In genomic region chr14:37588956-37589737, GRCh38 we compare ENCODE assay signal across 16 cellular contexts. TPM values are rescaled to one million over a fixed set of nuclear protein-coding genes. Genes with fewer than 3 reads are reported as not detected.
A peak's percentile ranks its signal among the peaks of the same experiment; 100 is the strongest.
DNase-seq lines count a peak whose midpoint lies in the region; ATAC-seq and TF ChIP-seq lines count a peak whose summit lies in the region.
"Had no signal": no experiment of that assay in that cellular context is flagged by ENCODE, and none has a peak within 500 bp of the region (broad histone marks: within the 10 kb centered on the region; RNA-seq: fewer than 3 reads in every experiment).

No MANE protein-coding gene starts in this region.

- H3K4me1 ChIP-seq in HUES48 (ENCODE audit: control insufficient read depth, insufficient read depth, low read length) (peaks cover 49% of the 10 kb centered on the region), Peyer's patch (peaks cover 0 to 10% (median 0%) of the 10 kb centered on the region in 4 donors), right lobe of liver (peaks cover 0 to 15% (median 0%) of the 10 kb centered on the region in 4 donors), trophoblast cell (ENCODE audit: control insufficient read depth in 1 of 2, insufficient read depth in 2 of 2, low read length in 2 of 2) (peaks cover 13 to 17% of the 10 kb centered on the region in 2 experiments)
- H3K4me1 ChIP-seq: BLaER1 treated with 17β-estradiol and CSF1 and Interleukin-3, amounts not matched to agents 10 nM and 100 nM had no signal

- no peak overlapping the region for H3K18ac ChIP-seq in trophoblast cell (ENCODE audit: low read length)

- no peak overlapping the region for H3K27ac Mint-ChIP-seq in osteocyte (ENCODE audit: unreplicated experiment)
- H3K27ac Mint-ChIP-seq: activated naive CD8-positive, alpha-beta T cell; memory B cell had no signal

- 3% methylated on average over 16 of the region's 16 CpGs for WGBS in right lobe of liver (ENCODE audit: insufficient coverage, low coverage, low lambda C conversion rate, missing lambda C conversion rate)
- WGBS in trophoblast cell (ENCODE audit: extremely low coverage, insufficient coverage, insufficient read length): no CpG with 5 or more reads among the region's 16 CpGs

- H3K4me3 ChIP-seq in HUES48 (ENCODE audit: low read depth, low read length): peak overlapping the region; percentile 62
- peak overlapping the region in 3 of 4 donors; percentile 12 to 59 (median 54) for H3K4me3 ChIP-seq in Peyer's patch
- H3K4me3 ChIP-seq in right lobe of liver: peak overlapping the region; percentile 59 to 85 (median 65)
- no peak overlapping the region for H3K4me3 ChIP-seq in trophoblast cell (ENCODE audit: low read depth, low read length)
- H3K4me3 ChIP-seq: BLaER1 treated with 17β-estradiol and CSF1 and Interleukin-3, amounts not matched to agents 10 nM and 100 nM; skin epidermis had no signal

- H3K14ac ChIP-seq in trophoblast cell (ENCODE audit: low read length): no peak overlapping the region

- no peaks in the 10 kb centered on the region for H3K79me2 ChIP-seq in trophoblast cell (ENCODE audit: control insufficient read depth, insufficient read depth, low read length, poor library complexity)

- H3K9me3 ChIP-seq in HUES48 (ENCODE audit: control insufficient read depth, insufficient read depth, low read length): no peaks in the 10 kb centered on the region
- no peaks in the 10 kb centered on the region for H3K9me3 ChIP-seq in Peyer's patch
- no peaks in the 10 kb centered on the region for H3K9me3 ChIP-seq in right lobe of liver
- H3K9me3 ChIP-seq in trophoblast cell (ENCODE audit: insufficient read depth, low read depth, low read length): peaks cover 16% of the 10 kb centered on the region
- H3K9me3 ChIP-seq: heart right ventricle had no signal

- no peak overlapping the region for H4K91ac ChIP-seq in trophoblast cell (ENCODE audit: low read depth, low read length)

- H2BK12ac ChIP-seq in trophoblast cell (ENCODE audit: low read length): no peak overlapping the region

- no peak overlapping the region for H3K4ac ChIP-seq in trophoblast cell (ENCODE audit: low read depth, low read length)

- H4K12ac ChIP-seq in trophoblast cell (ENCODE audit: low read depth, low read length): no peak overlapping the region

- peak; percentile 56 for DNase-seq in COLO668 (lab: John Stamatoyannopoulos, UW; ENCODE audit: unreplicated experiment)
- no peak for DNase-seq in Peyer's patch
- no peak for DNase-seq in right lobe of liver
- DNase-seq in trophoblast cell: no peak
- DNase-seq in osteocyte (ENCODE audit: extremely low spot score, unreplicated experiment): no peak
- DNase-seq in hypothalamus (lab: John Stamatoyannopoulos, UW): no peak
- DNase-seq: activated CD4-positive, alpha-beta T cell treated with anti-CD3 and anti-CD28 coated beads, Interleukin-2, amount 50 U/mL, for 48 hours; effector CD8-positive, alpha-beta T cell; heart right ventricle; NCI-H446 had no signal

- no peaks in the 10 kb centered on the region for H3K36me3 Mint-ChIP-seq in osteocyte (ENCODE audit: unreplicated experiment)
- H3K36me3 Mint-ChIP-seq: memory B cell had no signal

- no peak overlapping the region for H2BK5ac ChIP-seq in trophoblast cell (ENCODE audit: low read depth, low read length, poor library complexity)

- no peaks in the 10 kb centered on the region for H3K79me1 ChIP-seq in trophoblast cell (ENCODE audit: low read length)

- no peak overlapping the region for H2AK5ac ChIP-seq in trophoblast cell (ENCODE audit: low read length)

- H3K4me2 ChIP-seq in trophoblast cell (ENCODE audit: low read length): no peak overlapping the region
- H3K4me2 ChIP-seq: BLaER1 treated with 17β-estradiol and CSF1 and Interleukin-3, amounts not matched to agents 10 nM and 100 nM had no signal

- H3K4me1 Mint-ChIP-seq in osteocyte (ENCODE audit: unreplicated experiment): peaks cover 23% of the 10 kb centered on the region
- H3K4me1 Mint-ChIP-seq: memory B cell had no signal

- H3K27me3 ChIP-seq in HUES48 (ENCODE audit: control insufficient read depth, insufficient read depth, low read length) (peaks cover 99% of the 10 kb centered on the region), Peyer's patch (peaks cover 0 to 42% of the 10 kb centered on the region in 2 donors), right lobe of liver (no peaks in the 10 kb centered on the region), trophoblast cell (ENCODE audit: insufficient read depth, low read length) (peaks cover 64% of the 10 kb centered on the region)
- H3K27me3 ChIP-seq: BLaER1 treated with 17β-estradiol and CSF1 and Interleukin-3, amounts not matched to agents 10 nM and 100 nM had no signal

- no peak overlapping the region for H3K4me3 Mint-ChIP-seq in osteocyte (ENCODE audit: unreplicated experiment)
- H3K4me3 Mint-ChIP-seq: activated naive CD8-positive, alpha-beta T cell; memory B cell had no signal

- H3K27ac ChIP-seq in HUES48 (ENCODE audit: low read depth, low read length) (no peak overlapping the region), Peyer's patch (peak overlapping the region in 3 of 4 donors; percentile 71 to 81 (median 73)), right lobe of liver (peak overlapping the region; percentile 88 to 97 (median 93)), trophoblast cell (ENCODE audit: low read depth, low read length) (no peak overlapping the region)
- H3K27ac ChIP-seq: BLaER1 treated with 17β-estradiol and CSF1 and Interleukin-3, amounts not matched to agents 10 nM and 100 nM; heart right ventricle; skin epidermis had no signal

- no peak for TF ChIP-seq POLR2A in Peyer's patch (IDR thresholded peaks at IDR 0.05)
- no peak for TF ChIP-seq POLR2A in right lobe of liver (IDR thresholded peaks at IDR 0.05)

- no peak for TF ChIP-seq CTCF in Peyer's patch (IDR thresholded peaks at IDR 0.05)
- no peak for TF ChIP-seq CTCF in right lobe of liver (IDR thresholded peaks at IDR 0.05)
- TF ChIP-seq CTCF in osteocyte (IDR thresholded peaks at IDR 0.05): no peak

- ATAC-seq in right lobe of liver (peak in 3 of 4 donors; percentile 11 to 15 (median 13)), GM21737 (IDR thresholded peaks at IDR 0.05; ENCODE audit: unreplicated experiment) (no peak)
- ATAC-seq: heart right ventricle had no signal

- H2BK120ac ChIP-seq in trophoblast cell (ENCODE audit: insufficient read depth, low read length, poor library complexity): no peak overlapping the region

- intact Hi-C loops in right lobe of liver (cut with DNase I): no loop called here

- no peak overlapping the region for H4K8ac ChIP-seq in trophoblast cell (ENCODE audit: low read depth, low read length)

- no peaks in the 10 kb centered on the region for H3K9me3 Mint-ChIP-seq in osteocyte (ENCODE audit: unreplicated experiment)
- H3K9me3 Mint-ChIP-seq: memory B cell had no signal

- H3K9ac ChIP-seq in HUES48 (ENCODE audit: low read depth, low read length): no peak overlapping the region
- no peak overlapping the region for H3K9ac ChIP-seq in trophoblast cell (ENCODE audit: low read length)
- H3K9ac ChIP-seq: BLaER1 treated with 17β-estradiol and CSF1 and Interleukin-3, amounts not matched to agents 10 nM and 100 nM had no signal

- peaks cover 88% of the 10 kb centered on the region for H3K27me3 Mint-ChIP-seq in osteocyte (ENCODE audit: unreplicated experiment)

- H3K36me3 ChIP-seq in HUES48 (ENCODE audit: control insufficient read depth, insufficient read depth, low read length) (no peaks in the 10 kb centered on the region), Peyer's patch (no peaks in the 10 kb centered on the region), right lobe of liver (no peaks in the 10 kb centered on the region), trophoblast cell (ENCODE audit: control insufficient read depth in 1 of 2, insufficient read depth in 2 of 2, low read length in 2 of 2) (no peaks in the 10 kb centered on the region)
- H3K36me3 ChIP-seq: BLaER1 treated with 17β-estradiol and CSF1 and Interleukin-3, amounts not matched to agents 10 nM and 100 nM; heart right ventricle had no signal

- no peak overlapping the region for H3K23ac ChIP-seq in trophoblast cell (ENCODE audit: low read length)

- no peak overlapping the region for H2AFZ ChIP-seq in trophoblast cell (ENCODE audit: insufficient read depth, low read length, poor library complexity)

RNA-seq across cellular contexts. Expression of gene FOXA1, which starts 5.9 kb away (rescaled TPM):
- total RNA-seq in Peyer's patch (10 to 100 TPM in 3 of 4 donors, 1 to 10 TPM in 1; 7.4 to 24.6 (median 21.4) TPM), right lobe of liver (10 to 100 TPM; 29.8 to 35.5 (median 32.5) TPM), osteocyte (not detected in 2 replicates)
- 2.5 and 2.7 TPM in 2 replicates for polyA plus RNA-seq in trophoblast cell (2013)
- total RNA-seq: heart right ventricle had no signal
- polyA plus RNA-seq: heart right ventricle had no signal

RNA-seq across cellular contexts. Expression of gene TTC6, which starts 6.3 kb away (rescaled TPM):
- 10 to 100 TPM in 1 of 4 donors, 1 to 10 TPM in 2, not detected in 1; 1.8 to 12.7 (median 3.6) TPM for total RNA-seq in Peyer's patch
- total RNA-seq in right lobe of liver: 10 to 100 TPM in 1 of 6 experiments, 1 to 10 TPM in 5; 3.7 to 10.4 (median 4.6) TPM
- 0.10 and 0.11 TPM in 2 replicates for polyA plus RNA-seq in trophoblast cell (2013)
- not detected in 2 replicates for total RNA-seq in osteocyte
- total RNA-seq: heart right ventricle had no signal
- polyA plus RNA-seq: heart right ventricle had no signal

Comparison
In these comparisons a context has a peak if more than half of its experiments do, and no peak if none do; other contexts are left out.
1. H3K27ac ChIP-seq: peak in Peyer's patch (3 of 4) and right lobe of liver (3 of 3); none in HUES48 (single experiment) and trophoblast cell (single experiment).